ENCODE assay signal across 2 cellular contexts in the genomic region with DNA sequence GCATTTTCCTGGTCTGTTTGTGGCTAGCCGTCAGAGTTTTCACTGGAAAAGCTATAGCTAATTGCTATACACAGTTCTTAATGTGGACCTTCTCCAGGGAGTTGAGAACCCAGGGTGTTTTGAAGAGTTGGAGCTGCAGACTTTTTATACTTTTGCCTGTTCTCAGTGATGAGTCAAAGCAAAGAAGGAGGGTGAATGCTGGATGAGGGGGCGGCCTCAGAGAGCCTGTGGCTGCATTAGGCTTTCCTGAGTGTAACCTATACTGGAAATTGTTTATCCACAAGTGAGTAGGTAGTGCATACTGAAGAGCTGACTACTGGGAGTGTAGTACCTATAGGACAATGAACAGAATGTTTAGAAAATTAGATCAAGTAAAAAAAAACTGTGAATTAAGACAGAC.
TF ChIP-seq lines count a peak whose summit lies in the region.

No MANE protein-coding gene starts in this region.

TF ChIP-seq in IMR-90, 13 proteins besides CTCF, POLR2A, EP300 and RAD21:
- TF ChIP-seq CHD1 (IDR thresholded peaks at IDR 0.05; ENCODE audit: low read depth, low read length) (no peak), BHLHE40 (IDR thresholded peaks at IDR 0.05; ENCODE audit: low read depth, low read length) (no peak), MAZ (IDR thresholded peaks at IDR 0.05; ENCODE audit: borderline replicate concordance, low read depth, low read length) (no peak), CEBPB (IDR thresholded peaks at IDR 0.05; ENCODE audit: low read depth, low read length) (no peak), MXI1 (IDR thresholded peaks at IDR 0.05; ENCODE audit: borderline replicate concordance, low read depth, low read length) (no peak), FOS (IDR thresholded peaks at IDR 0.05; ENCODE audit: low read depth, low read length) (0 out of 2 replicates have a peak, but pooled peaks have one; percentile 38), NFE2L2 (IDR thresholded peaks at IDR 0.05; ENCODE audit: low read depth, low read length) (no peak), RFX5 (IDR thresholded peaks at IDR 0.05; ENCODE audit: low read depth, low read length) (no peak), MAFK (IDR thresholded peaks at IDR 0.05; ENCODE audit: low read depth, low read length) (no peak), SMC3 (IDR thresholded peaks at IDR 0.05; ENCODE audit: low read depth, low read length) (0 out of 2 replicates have a peak, but pooled peaks have one; percentile 2), RCOR1 (IDR thresholded peaks at IDR 0.05; ENCODE audit: insufficient replicate concordance, low read length) (no peak)
- TF ChIP-seq, protein P1, sequence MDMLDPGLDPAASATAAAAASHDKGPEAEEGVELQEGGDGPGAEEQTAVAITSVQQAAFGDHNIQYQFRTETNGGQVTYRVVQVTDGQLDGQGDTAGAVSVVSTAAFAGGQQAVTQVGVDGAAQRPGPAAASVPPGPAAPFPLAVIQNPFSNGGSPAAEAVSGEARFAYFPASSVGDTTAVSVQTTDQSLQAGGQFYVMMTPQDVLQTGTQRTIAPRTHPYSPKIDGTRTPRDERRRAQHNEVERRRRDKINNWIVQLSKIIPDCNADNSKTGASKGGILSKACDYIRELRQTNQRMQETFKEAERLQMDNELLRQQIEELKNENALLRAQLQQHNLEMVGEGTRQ (IDR thresholded peaks at IDR 0.05; ENCODE audit: low read depth, low read length) = no peak
- TF ChIP-seq, protein P2, sequence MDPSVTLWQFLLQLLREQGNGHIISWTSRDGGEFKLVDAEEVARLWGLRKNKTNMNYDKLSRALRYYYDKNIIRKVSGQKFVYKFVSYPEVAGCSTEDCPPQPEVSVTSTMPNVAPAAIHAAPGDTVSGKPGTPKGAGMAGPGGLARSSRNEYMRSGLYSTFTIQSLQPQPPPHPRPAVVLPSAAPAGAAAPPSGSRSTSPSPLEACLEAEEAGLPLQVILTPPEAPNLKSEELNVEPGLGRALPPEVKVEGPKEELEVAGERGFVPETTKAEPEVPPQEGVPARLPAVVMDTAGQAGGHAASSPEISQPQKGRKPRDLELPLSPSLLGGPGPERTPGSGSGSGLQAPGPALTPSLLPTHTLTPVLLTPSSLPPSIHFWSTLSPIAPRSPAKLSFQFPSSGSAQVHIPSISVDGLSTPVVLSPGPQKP (IDR thresholded peaks at IDR 0.05; ENCODE audit: borderline replicate concordance, low read depth, low read length) = no peak

TF ChIP-seq in K562, 482 proteins besides CTCF, POLR2A, EP300 and RAD21:
- TF ChIP-seq ZNF699 (CRISPR knock-in tag; IDR thresholded peaks at IDR 0.05; ENCODE audit: insufficient replicate concordance) = no peak
- TF ChIP-seq, protein P3, sequence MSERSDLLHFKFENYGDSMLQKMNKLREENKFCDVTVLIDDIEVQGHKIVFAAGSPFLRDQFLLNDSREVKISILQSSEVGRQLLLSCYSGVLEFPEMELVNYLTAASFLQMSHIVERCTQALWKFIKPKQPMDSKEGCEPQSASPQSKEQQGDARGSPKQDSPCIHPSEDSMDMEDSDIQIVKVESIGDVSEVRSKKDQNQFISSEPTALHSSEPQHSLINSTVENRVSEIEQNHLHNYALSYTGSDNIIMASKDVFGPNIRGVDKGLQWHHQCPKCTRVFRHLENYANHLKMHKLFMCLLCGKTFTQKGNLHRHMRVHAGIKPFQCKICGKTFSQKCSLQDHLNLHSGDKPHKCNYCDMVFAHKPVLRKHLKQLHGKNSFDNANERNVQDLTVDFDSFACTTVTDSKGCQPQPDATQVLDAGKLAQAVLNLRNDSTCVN (CRISPR knock-in tag; IDR thresholded peaks at IDR 0.05) = no peak
- TF ChIP-seq EGR1 (conservative IDR thresholded peaks at IDR 0.05) = 0 out of 2 replicates have a peak, but pooled peaks have one; percentile 7
TF ChIP-seq in K562: peak in this region for 1.
